ENCODE assay signal across 21 cellular contexts in genomic region chr14:90579088-90579487, GRCh38.
"Had no signal": no experiment of that assay in that cellular context is flagged by ENCODE, and none has a peak within 500 bp of the region (broad histone marks: within the 10 kb centered on the region; RNA-seq: fewer than 3 reads in every experiment).

No MANE protein-coding gene starts in this region.

- H3K27ac ChIP-seq: epithelial cell of prostate, hepatocyte, pancreas, prostate gland, spleen, thoracic aorta, transverse colon had no signal

- H3K36me3 ChIP-seq: prostate gland, thoracic aorta, transverse colon had no signal

- H3K4me3 ChIP-seq: esophagus muscularis mucosa, gastroesophageal sphincter, hepatocyte, mucosa of descending colon, pancreas, prostate gland, spleen, thoracic aorta, transverse colon had no signal

- DNase-seq: effector memory CD8-positive, alpha-beta T cell; glutamatergic neuron; kidney; left cardiac atrium; mucosa of descending colon; naive thymus-derived CD8-positive, alpha-beta T cell; retina; stimulated activated CD4-positive, alpha-beta T cell treated with anti-CD3 and anti-CD28 coated beads, Interleukin-15, amount 100 ng/mL, for 24 hours; stimulated activated CD4-positive, alpha-beta T cell treated with anti-CD3 and anti-CD28 coated beads, Interleukin-1b, Interleukin-23, amount 100 ng/mL, for 48 hours; stimulated activated CD4-positive, alpha-beta T cell treated with anti-CD3 and anti-CD28 coated beads, Interleukin-4, amount 100 ng/mL, for 24 hours; transverse colon had no signal

- ATAC-seq: effector memory CD8-positive, alpha-beta T cell; gastroesophageal sphincter; mucosa of descending colon; naive thymus-derived CD8-positive, alpha-beta T cell; pancreas; sciatic nerve; stimulated activated memory B cell treated with anti-CD40 and anti-IgM and Interleukin-4, amounts not matched to agents 10 μg/mL and 1 μg/mL and 100 μg/mL, for 72 hours had no signal

- H3K9me3 ChIP-seq: esophagus muscularis mucosa, gastroesophageal sphincter, mucosa of descending colon, pancreas, prostate gland, spleen, thoracic aorta, transverse colon had no signal

- H3K4me1 ChIP-seq: pancreas, prostate gland had no signal

- H3K27me3 ChIP-seq: esophagus muscularis mucosa, gastroesophageal sphincter, hepatocyte, pancreas, spleen, transverse colon had no signal
